In genomic region chr9:5436441-5436840, GRCh38 we compare ENCODE assay signal across 9 cellular contexts. TPM values are rescaled to one million over a fixed set of nuclear protein-coding genes. Genes with fewer than 3 reads are reported as not detected.
A peak's percentile ranks its signal among the peaks of the same experiment; 100 is the strongest.
DNase-seq lines count a peak whose midpoint lies in the region; ATAC-seq and TF ChIP-seq lines count a peak whose summit lies in the region.
"Had no signal": no experiment of that assay in that cellular context is flagged by ENCODE, and none has a peak within 500 bp of the region (broad histone marks: within the 10 kb centered on the region; RNA-seq: fewer than 3 reads in every experiment).

No MANE protein-coding gene starts in this region.

- intact Hi-C loops in colonic mucosa (cut with DNase I) = no loop called here
- intact Hi-C loops in posterior vena cava (cut with DNase I) = loop anchor here (10.0 kb wide), 2 partner anchors 158 to 672 kb away; no protein-coding TSS in a partner anchor

- TF ChIP-seq CTCF in DND-41 (IDR thresholded peaks at IDR 0.05; ENCODE audit: borderline replicate concordance, extremely low read depth, low read length, poor library complexity, severe bottlenecking) = no peak
- TF ChIP-seq CTCF in Loucy (conservative IDR thresholded peaks at IDR 0.05; ENCODE audit: low read length) = no peak
- TF ChIP-seq CTCF in colonic mucosa (IDR thresholded peaks at IDR 0.05) = no peak
- no peak for TF ChIP-seq CTCF in nephron (IDR thresholded peaks at IDR 0.05; ENCODE audit: unreplicated experiment in 3 of 3)
- no peak for TF ChIP-seq CTCF in brain microvascular endothelial cell (IDR thresholded peaks at IDR 0.05; ENCODE audit: low read depth, low read length, missing control alignments)

- ATAC-seq in DND-41 (ENCODE audit: insufficient read depth, low read depth) = no peak
- no peak for ATAC-seq in HG03439 (IDR thresholded peaks at IDR 0.05; ENCODE audit: unreplicated experiment)

- H3K9me3 ChIP-seq in DND-41 (ENCODE audit: insufficient read depth, low read length, severe bottlenecking) (peaks cover 5% of the 10 kb centered on the region), Loucy (ENCODE audit: insufficient read depth, low read depth, low read length) (no peaks in the 10 kb centered on the region), colonic mucosa (no peaks in the 10 kb centered on the region)

- no peaks in the 10 kb centered on the region for H3F3A ChIP-seq in Loucy (ENCODE audit: low read depth)

- in situ Hi-C loops in brain microvascular endothelial cell (cut with HindIII; ENCODE audit: low pct_ligation_motif_present, low sequenced_read_pairs) = loop anchor here (25.0 kb wide), 1 partner anchor 151 kb away; no protein-coding TSS in a partner anchor

- H3K27ac ChIP-seq in DND-41 (ENCODE audit: low read length) (no peak overlapping the region), colonic mucosa (peak overlapping the region; percentile 98), brain microvascular endothelial cell (no peak overlapping the region)

- peaks cover 18% of the 10 kb centered on the region for H3K4me1 Mint-ChIP-seq in nephron

- peaks cover 53% of the 10 kb centered on the region for H3K36me3 Mint-ChIP-seq in nephron (ENCODE audit: low read depth)

- H3K9me2 ChIP-seq in Loucy (replicated peaks; ENCODE audit: low read depth, low read length) = no peaks in the 10 kb centered on the region

- H2AFZ ChIP-seq in DND-41 (ENCODE audit: low read depth, low read length) (no peak overlapping the region), Loucy (ENCODE audit: low read length) (no peak overlapping the region)

- peaks cover 8% of the 10 kb centered on the region for H3K79me2 ChIP-seq in DND-41 (ENCODE audit: insufficient read depth, low read length)
- H3K79me2 ChIP-seq in Loucy (ENCODE audit: insufficient read depth, low read length) = no peaks in the 10 kb centered on the region

- peak overlapping the region; percentile 77; the same call in 1 of the 2 replicates for H3K9ac ChIP-seq in DND-41 (ENCODE audit: low read depth, low read length)
- peak overlapping the region; percentile 68 for H3K9ac ChIP-seq in Loucy (ENCODE audit: low read depth, low read length, poor library complexity, severe bottlenecking)
- peak overlapping the region in 1 of 2 donors; percentile 97 for H3K9ac ChIP-seq in colonic mucosa (ENCODE audit: low read depth in 2 of 2, low read length in 2 of 2)

- peak overlapping the region; percentile 95 to 99 (median 96) for H3K27ac Mint-ChIP-seq in nephron

- H3K36me3 ChIP-seq in DND-41 (ENCODE audit: insufficient read depth, low read length) (peaks cover 20% of the 10 kb centered on the region), Loucy (ENCODE audit: insufficient read depth, low read length) (no peaks in the 10 kb centered on the region), colonic mucosa (no peaks in the 10 kb centered on the region), brain microvascular endothelial cell (replicated peaks) (no peaks in the 10 kb centered on the region)

- no peaks in the 10 kb centered on the region for H4K20me1 ChIP-seq in DND-41 (ENCODE audit: insufficient read depth, low read length)
- no peaks in the 10 kb centered on the region for H4K20me1 ChIP-seq in Loucy (ENCODE audit: insufficient read depth, low read length, poor library complexity, severe bottlenecking)

- H3K4me3 ChIP-seq in DND-41 (ENCODE audit: low read depth in 1 of 2, low read length in 2 of 2) (peak overlapping the region in 1 of 2 experiments; percentile 71; a peak in 3 of 4 replicates), Loucy (ENCODE audit: low read length, poor library complexity, severe bottlenecking) (peak overlapping the region; percentile 76), colonic mucosa (peak overlapping the region; percentile 60), brain microvascular endothelial cell (ENCODE audit: low read depth, low read length) (no peak overlapping the region)

- peak overlapping the region; percentile 95 to 97 (median 95) for H3K4me3 Mint-ChIP-seq in nephron

- H3K4me2 ChIP-seq in DND-41 (ENCODE audit: insufficient read depth, low read length) (peak overlapping the region; percentile 91), Loucy (ENCODE audit: low read depth, low read length, poor library complexity, severe bottlenecking) (peak overlapping the region; percentile 90)

- H3K4me1 ChIP-seq in DND-41 (ENCODE audit: insufficient read depth, low read length) (peaks cover 26% of the 10 kb centered on the region), Loucy (ENCODE audit: insufficient read depth, low read length, poor library complexity, severe bottlenecking) (peaks cover 20% of the 10 kb centered on the region), colonic mucosa (no peaks in the 10 kb centered on the region)

- DNase-seq in DND-41 (no peak), colonic mucosa (peak; percentile 53), posterior vena cava (ENCODE audit: low spot score) (no peak), brain microvascular endothelial cell (no peak), mucosa of gallbladder (ENCODE audit: low spot score) (no peak)
- DNase-seq: KBM-7 had no signal

- H3K27me3 ChIP-seq in DND-41 (ENCODE audit: insufficient read depth, low read length, poor library complexity) (no peaks in the 10 kb centered on the region), Loucy (ENCODE audit: insufficient read depth, low read length, poor library complexity, severe bottlenecking) (no peaks in the 10 kb centered on the region), colonic mucosa (no peaks in the 10 kb centered on the region), brain microvascular endothelial cell (replicated peaks) (no peaks in the 10 kb centered on the region)

- H3K27me3 Mint-ChIP-seq in nephron (ENCODE audit: low read depth) = peaks cover 7% of the 10 kb centered on the region

- peaks cover 14% of the 10 kb centered on the region for H3K9me3 Mint-ChIP-seq in nephron

RNA-seq across cellular contexts. Expression of gene PLGRKT, which starts 1.3 kb away (rescaled TPM):
- 10 to 100 TPM; 55.9 to 56.2 TPM for total RNA-seq in colonic mucosa
- 10 to 100 TPM; 19.8 to 27.6 TPM for total RNA-seq in posterior vena cava
- total RNA-seq in mucosa of gallbladder = 21.3 TPM

RNA-seq across cellular contexts. Expression of gene CD274, which starts 13.9 kb away (rescaled TPM):
- total RNA-seq in colonic mucosa (1 to 10 TPM; 1.6 to 2.0 TPM), posterior vena cava (1 to 10 TPM; 3.1 to 3.5 TPM), mucosa of gallbladder (2.3 TPM)
